Comparison of ENCODE assay signal across 6 cellular contexts in genomic region chr17:38855101-38855714, GRCh38. TPM values are rescaled to one million over a fixed set of nuclear protein-coding genes. Genes with fewer than 3 reads are reported as not detected.
DNase-seq lines count a peak whose midpoint lies in the region; ATAC-seq and TF ChIP-seq lines count a peak whose summit lies in the region.
"Not testable (repeated sequence)": the region's sequence is repeated elsewhere in the genome, so short reads cannot be mapped to it uniquely, and the experiment has no call there.

No MANE protein-coding gene starts in this region.

- H2BK15ac ChIP-seq in mesenchymal stem cell (ENCODE audit: low read depth, poor library complexity, severe bottlenecking) = not testable (repeated sequence)

- H3K18ac ChIP-seq in mesenchymal stem cell (ENCODE audit: low read depth in 1 of 2, low read length in 2 of 2) = not testable (repeated sequence)

- H3K36me3 Mint-ChIP-seq in activated T-cell treated with anti-CD3 and anti-CD28 coated beads, Interleukin-2, amount 50 U/mL, for 4 hours (ENCODE audit: insufficient read depth) = peaks cover 34% of the 10 kb centered on the region
- H3K36me3 Mint-ChIP-seq in central memory CD8-positive, alpha-beta T cell (ENCODE audit: insufficient read depth) = peaks cover 40% of the 10 kb centered on the region
- peaks cover 37% of the 10 kb centered on the region for H3K36me3 Mint-ChIP-seq in stimulated activated naive CD8-positive, alpha-beta T cell treated with anti-CD3 and anti-CD28 coated beads, Interleukin-15, Interleukin-2, amounts not matched to agents 100 ng/mL and 50 ng/mL, for 24 hours (ENCODE audit: low read depth)

- H2AK5ac ChIP-seq in mesenchymal stem cell (ENCODE audit: low read length, severe bottlenecking) = peak overlapping the region; percentile 76

- ATAC-seq in activated T-cell treated with anti-CD3 and anti-CD28 coated beads, Interleukin-2, amount 50 U/mL, for 4 hours; central memory CD8-positive, alpha-beta T cell (replicated peaks; ENCODE audit: extremely low read depth, poor library complexity, severe bottlenecking): not testable (repeated sequence)

- H3K36me3 ChIP-seq in OCI-LY7 (ENCODE audit: insufficient read depth, low read length) = peaks cover 33% of the 10 kb centered on the region
- peaks cover 10 to 27% of the 10 kb centered on the region in 2 experiments for H3K36me3 ChIP-seq in mesenchymal stem cell (ENCODE audit: control insufficient read depth in 1 of 2, insufficient read depth in 2 of 2, low read depth in 1 of 2, low read length in 2 of 2)

- H3K4me1 ChIP-seq in OCI-LY7 (ENCODE audit: insufficient read depth, low read length, poor library complexity, severe bottlenecking) = peaks cover 39% of the 10 kb centered on the region
- H3K4me1 ChIP-seq in mesenchymal stem cell (ENCODE audit: control insufficient read depth, insufficient read depth, low read depth, low read length) = not testable (repeated sequence)

- H3K4me3 ChIP-seq in OCI-LY7 (ENCODE audit: low read depth, low read length, poor library complexity, severe bottlenecking) (peak overlapping the region; percentile 87), mesenchymal stem cell (ENCODE audit: insufficient read depth in 1 of 2, low read depth in 1 of 2, low read length in 2 of 2) (peak overlapping the region in 1 of 2 experiments; percentile 27)

- H3K79me2 ChIP-seq in OCI-LY7 (ENCODE audit: insufficient read depth, low read depth, low read length) = peaks cover 34% of the 10 kb centered on the region

- H3K4me3 Mint-ChIP-seq in activated T-cell treated with anti-CD3 and anti-CD28 coated beads, Interleukin-2, amount 50 U/mL, for 4 hours = peak overlapping the region; percentile 38
- H3K4me3 Mint-ChIP-seq in central memory CD8-positive, alpha-beta T cell = peak overlapping the region; percentile 26
- not testable (repeated sequence) for H3K4me3 Mint-ChIP-seq in stimulated activated naive CD8-positive, alpha-beta T cell treated with anti-CD3 and anti-CD28 coated beads, Interleukin-15, Interleukin-2, amounts not matched to agents 100 ng/mL and 50 ng/mL, for 24 hours

- peak overlapping the region; percentile 96 for H3K27ac ChIP-seq in OCI-LY7 (ENCODE audit: low read depth, low read length, poor library complexity, severe bottlenecking)
- H3K27ac ChIP-seq in mesenchymal stem cell (ENCODE audit: low read length, poor library complexity, severe bottlenecking) = not testable (repeated sequence)

- H3K9me3 Mint-ChIP-seq in activated T-cell treated with anti-CD3 and anti-CD28 coated beads, Interleukin-2, amount 50 U/mL, for 4 hours; central memory CD8-positive, alpha-beta T cell; stimulated activated naive CD8-positive, alpha-beta T cell treated with anti-CD3 and anti-CD28 coated beads, Interleukin-15, Interleukin-2, amounts not matched to agents 100 ng/mL and 50 ng/mL, for 24 hours: not testable (repeated sequence)

- H3K4me2 ChIP-seq in OCI-LY7 (ENCODE audit: low read length) = peak overlapping the region; percentile 82
- not testable (repeated sequence) for H3K4me2 ChIP-seq in mesenchymal stem cell (ENCODE audit: low read length, poor library complexity, severe bottlenecking)

- not testable (repeated sequence) for H4K91ac ChIP-seq in mesenchymal stem cell (ENCODE audit: low read length)

- TF ChIP-seq CTCF in OCI-LY7 (conservative IDR thresholded peaks at IDR 0.05; ENCODE audit: low read length) = not testable (repeated sequence)

- not testable (repeated sequence) for H3K4ac ChIP-seq in mesenchymal stem cell (ENCODE audit: low read depth in 1 of 2, low read length in 2 of 2)

- H3K27me3 ChIP-seq in mesenchymal stem cell (ENCODE audit: control insufficient read depth in 1 of 2, insufficient read depth in 1 of 2, low read length in 2 of 2) = not testable (repeated sequence)

- CTCF ChIA-PET in OCI-LY7 (lab: Charles Lee; ENCODE audit: unreplicated experiment) = interaction anchor here (0.7 kb wide), 1 partner anchor 8 kb away, joined by 5 read pairs; no protein-coding TSS in a partner anchor

- intact Hi-C loops in OCI-LY7 (cut with micrococcal nuclease; ENCODE audit: unreplicated experiment) = not testable (repeated sequence)

- not testable (repeated sequence) for H2BK12ac ChIP-seq in mesenchymal stem cell (ENCODE audit: low read length in 2 of 2)

- POLR2A ChIA-PET in OCI-LY7 (lab: Charles Lee) = interaction anchor here (1.3 to 3.1 kb wide), 4 partner anchors 8 to 112 kb away, joined by 3 to 56 read pairs (median 8); partner anchors contain the start of genes FBXO47 and LASP1

- not testable (repeated sequence) for H2BK5ac ChIP-seq in mesenchymal stem cell (ENCODE audit: low read depth, low read length, poor library complexity, severe bottlenecking)

- peaks cover 27% of the 10 kb centered on the region for H3K4me1 Mint-ChIP-seq in activated T-cell treated with anti-CD3 and anti-CD28 coated beads, Interleukin-2, amount 50 U/mL, for 4 hours (ENCODE audit: low read depth)
- peaks cover 39% of the 10 kb centered on the region for H3K4me1 Mint-ChIP-seq in central memory CD8-positive, alpha-beta T cell
- peaks cover 47% of the 10 kb centered on the region for H3K4me1 Mint-ChIP-seq in stimulated activated naive CD8-positive, alpha-beta T cell treated with anti-CD3 and anti-CD28 coated beads, Interleukin-15, Interleukin-2, amounts not matched to agents 100 ng/mL and 50 ng/mL, for 24 hours (ENCODE audit: low read depth)

- WGBS in mesenchymal stem cell = 95% methylated on average over 28 of the region's 28 CpGs

- peak overlapping the region; percentile 44 for H3K9ac ChIP-seq in mesenchymal stem cell (ENCODE audit: low read length)

- H4K8ac ChIP-seq in mesenchymal stem cell (ENCODE audit: low read length) = peak overlapping the region; percentile 2

- DNase-seq in EH (ENCODE audit: low read depth) (peak; percentile 93), OCI-LY7 (ENCODE audit: low spot score) (peak; percentile 44), mesenchymal stem cell (peak; percentile 59)
- not testable (repeated sequence) for DNase-seq in activated T-cell treated with anti-CD3 and anti-CD28 coated beads, Interleukin-2, amount 50 U/mL, for 4 hours; central memory CD8-positive, alpha-beta T cell (ENCODE audit: low spot score in 2 of 2)

- not testable (repeated sequence) for H3K79me1 ChIP-seq in mesenchymal stem cell (replicated peaks; ENCODE audit: low read length, poor library complexity, severe bottlenecking)

- not testable (repeated sequence) for H3K27me3 Mint-ChIP-seq in activated T-cell treated with anti-CD3 and anti-CD28 coated beads, Interleukin-2, amount 50 U/mL, for 4 hours (ENCODE audit: low read depth); central memory CD8-positive, alpha-beta T cell; stimulated activated naive CD8-positive, alpha-beta T cell treated with anti-CD3 and anti-CD28 coated beads, Interleukin-15, Interleukin-2, amounts not matched to agents 100 ng/mL and 50 ng/mL, for 24 hours

- H4K20me1 ChIP-seq in OCI-LY7 (ENCODE audit: insufficient read depth, low read length) = peaks cover 27% of the 10 kb centered on the region

- H2AFZ ChIP-seq in OCI-LY7 (ENCODE audit: low read length) = peak overlapping the region; percentile 36; the same call in 1 of the 2 replicates
- not testable (repeated sequence) for H2AFZ ChIP-seq in mesenchymal stem cell (ENCODE audit: low read depth, low read length)

- H3K14ac ChIP-seq in mesenchymal stem cell (ENCODE audit: low read length in 2 of 2) = not testable (repeated sequence)

- H3K23ac ChIP-seq in mesenchymal stem cell (ENCODE audit: low read length in 2 of 2) = not testable (repeated sequence)

- not testable (repeated sequence) for H2BK120ac ChIP-seq in mesenchymal stem cell (ENCODE audit: low read depth, low read length)

- not testable (repeated sequence) for H3K9me2 ChIP-seq in OCI-LY7 (ENCODE audit: insufficient read depth, low read length)

- H3K9me3 ChIP-seq in OCI-LY7 (ENCODE audit: low read length); mesenchymal stem cell (ENCODE audit: control insufficient read depth, low read length): not testable (repeated sequence)

- peak overlapping the region; percentile 96 for H3K27ac Mint-ChIP-seq in central memory CD8-positive, alpha-beta T cell (ENCODE audit: low read depth)
- peak overlapping the region; percentile 67 for H3K27ac Mint-ChIP-seq in stimulated activated naive CD8-positive, alpha-beta T cell treated with anti-CD3 and anti-CD28 coated beads, Interleukin-15, Interleukin-2, amounts not matched to agents 100 ng/mL and 50 ng/mL, for 24 hours

- BruUV-seq in OCI-LY7 (replicated peaks; lab: Mats Ljungman, UMichigan) = not testable (repeated sequence)

RNA-seq across cellular contexts. Expression of gene RPL23, which starts 1.7 kb away (rescaled TPM):
- total RNA-seq in OCI-LY7 (2014; rRNA removed; shearing (Covaris generic)) = 1,289 and 1,881 TPM in 2 replicates
- 1,611 and 1,766 TPM in 2 replicates for total RNA-seq in OCI-LY7 (2022)
- 1,000 to 10,000 TPM; 2,350 to 2,556 (median 2,362) TPM for total RNA-seq in activated T-cell treated with anti-CD3 and anti-CD28 coated beads, Interleukin-2, amount 50 U/mL, for 4 hours
- 3,739 TPM for polyA plus RNA-seq in mesenchymal stem cell (2013, experiment 1 of 2)
- polyA plus RNA-seq in mesenchymal stem cell (2013, experiment 2 of 2) = 3,716 TPM

RNA-seq across cellular contexts. Expression of gene LASP1, which starts 14.7 kb away (rescaled TPM):
- 44.3 and 48.6 TPM in 2 replicates for total RNA-seq in OCI-LY7 (2014; rRNA removed; shearing (Covaris generic))
- 101 and 110 TPM in 2 replicates for total RNA-seq in OCI-LY7 (2022)
- 100 to 1,000 TPM in 1 of 3 donors, 10 to 100 TPM in 2; 74.7 to 109 (median 88.2) TPM for total RNA-seq in activated T-cell treated with anti-CD3 and anti-CD28 coated beads, Interleukin-2, amount 50 U/mL, for 4 hours
- 223 TPM for polyA plus RNA-seq in mesenchymal stem cell (2013, experiment 1 of 2)
- 220 TPM for polyA plus RNA-seq in mesenchymal stem cell (2013, experiment 2 of 2)

RNA-seq across cellular contexts. Expression of gene CWC25, which starts 30.1 kb away (rescaled TPM):
- total RNA-seq in OCI-LY7 (2014; rRNA removed; shearing (Covaris generic)) = 22.2 and 25.4 TPM in 2 replicates
- 26.8 and 30.8 TPM in 2 replicates for total RNA-seq in OCI-LY7 (2022)
- total RNA-seq in activated T-cell treated with anti-CD3 and anti-CD28 coated beads, Interleukin-2, amount 50 U/mL, for 4 hours = 10 to 100 TPM; 32.7 to 36.5 (median 32.9) TPM
- 15.0 TPM for polyA plus RNA-seq in mesenchymal stem cell (2013, experiment 1 of 2)
- polyA plus RNA-seq in mesenchymal stem cell (2013, experiment 2 of 2) = 14.0 TPM

RNA-seq across cellular contexts. Expression of gene PIP4K2B, which starts 55.9 kb away (rescaled TPM):
- total RNA-seq in OCI-LY7 (2014; rRNA removed; shearing (Covaris generic)) = 23.6 and 33.0 TPM in 2 replicates
- total RNA-seq in OCI-LY7 (2022) = 37.8 and 38.6 TPM in 2 replicates
- 10 to 100 TPM; 33.6 to 40.5 (median 39.3) TPM for total RNA-seq in activated T-cell treated with anti-CD3 and anti-CD28 coated beads, Interleukin-2, amount 50 U/mL, for 4 hours
- 32.6 TPM for polyA plus RNA-seq in mesenchymal stem cell (2013, experiment 1 of 2)
- 29.2 TPM for polyA plus RNA-seq in mesenchymal stem cell (2013, experiment 2 of 2)
